34 cellular contexts compared by ENCODE assay signal in genomic region chr4:84706286-84706685, GRCh38.
"Had no signal": no experiment of that assay in that cellular context is flagged by ENCODE, and none has a peak within 500 bp of the region (broad histone marks: within the 10 kb centered on the region; RNA-seq: fewer than 3 reads in every experiment).

No MANE protein-coding gene starts in this region.

- ATAC-seq: activated CD4-positive, alpha-beta T cell treated with anti-CD3 and anti-CD28 coated beads for 36 hours; activated CD4-positive, CD25-positive, alpha-beta regulatory T cell treated with anti-CD3 and anti-CD28 coated beads, Interleukin-2, amount 50 U/mL, for 24 hours; activated CD8-positive, alpha-beta memory T cell treated with anti-CD3 and anti-CD28 coated beads, Interleukin-2, amount 10 ng/mL, durations not matched to agents 7 days and 5 days; activated CD8-positive, alpha-beta T cell treated with anti-CD3 and anti-CD28 coated beads, Interleukin-2, amount 10 ng/mL, durations not matched to agents 7 days and 5 days; activated naive CD4-positive, alpha-beta T cell treated with anti-CD3 and anti-CD28 coated beads, Interleukin-2, amount 50 U/mL, for 72 hours; body of pancreas had no signal

- H3K4me3 ChIP-seq: adrenal gland, body of pancreas, breast epithelium had no signal

- H3K9me3 ChIP-seq: adrenal gland, body of pancreas, breast epithelium had no signal

- H3K27ac ChIP-seq: adrenal gland, body of pancreas, brain microvascular endothelial cell, breast epithelium, VCaP had no signal

- H3K27me3 ChIP-seq: adrenal gland, body of pancreas, brain microvascular endothelial cell, breast epithelium had no signal

- FAIRE-seq: astrocyte, TTC549 had no signal

- H3K4me1 ChIP-seq: adrenal gland, body of pancreas, breast epithelium had no signal

- DNase-seq: activated CD4-positive, alpha-beta memory T cell treated with anti-CD3 and anti-CD28 coated beads, Interleukin-2, amount 10 ng/mL, durations not matched to agents 7 days and 5 days; activated CD4-positive, alpha-beta T cell treated with anti-CD3 and anti-CD28 coated beads for 1 hour; activated CD4-positive, alpha-beta T cell treated with anti-CD3 and anti-CD28 coated beads for 36 hours; activated CD4-positive, alpha-beta T cell treated with anti-CD3 and anti-CD28 coated beads for 48 hours; activated CD4-positive, alpha-beta T cell treated with anti-CD3 and anti-CD28 coated beads, Interleukin-2, amount 10 ng/mL, durations not matched to agents 7 days and 5 days; activated CD4-positive, alpha-beta T cell treated with anti-CD3 and anti-CD28 coated beads, Interleukin-2, amount 50 U/mL, for 48 hours; activated CD4-positive, CD25-positive, alpha-beta regulatory T cell; activated CD8-positive, alpha-beta memory T cell treated with anti-CD3 and anti-CD28 coated beads for 24 hours; activated CD8-positive, alpha-beta memory T cell treated with anti-CD3 and anti-CD28 coated beads, Interleukin-2, amount 10 ng/mL, durations not matched to agents 7 days and 5 days; activated CD8-positive, alpha-beta memory T cell treated with anti-CD3 and anti-CD28 coated beads, Interleukin-2, amount 50 U/mL, for 48 hours; activated CD8-positive, alpha-beta T cell treated with anti-CD3 and anti-CD28 coated beads, Interleukin-2, amount 10 ng/mL, durations not matched to agents 7 days and 5 days; activated effector memory CD4-positive, alpha-beta T cell treated with Interleukin-2 at 50 U/mL for 16 hours; activated gamma-delta T cell; activated naive CD4-positive, alpha-beta T cell; activated naive CD4-positive, alpha-beta T cell treated with anti-CD3 and anti-CD28 coated beads for 36 hours; activated naive CD4-positive, alpha-beta T cell treated with anti-CD3 and anti-CD28 coated beads, Interleukin-2, amount 50 U/mL, for 16 hours; activated naive CD8-positive, alpha-beta T cell treated with anti-CD3 and anti-CD28 coated beads for 36 hours; activated T-cell treated with anti-CD3 and anti-CD28 coated beads, Interleukin-2, amount 50 U/mL, for 24 hours; activated T-cell treated with anti-CD3 and anti-CD28 coated beads, Interleukin-2, amount 50 U/mL, for 48 hours; adrenal gland; amniotic stem cell; aorta; body of pancreas; brain microvascular endothelial cell; central memory CD4-positive, alpha-beta T cell; T-helper 1 cell; T-helper 2 cell; T-helper 9 cell had no signal
